8 cellular contexts compared by ENCODE assay signal in genomic region chr13:74061939-74062595, GRCh38.
DNase-seq lines count a peak whose midpoint lies in the region; ATAC-seq and TF ChIP-seq lines count a peak whose summit lies in the region.

No MANE protein-coding gene starts in this region.

- H2BK5ac ChIP-seq in mesendoderm (ENCODE audit: low read length) = no peak overlapping the region

- no peak overlapping the region for H4K8ac ChIP-seq in mesendoderm (ENCODE audit: low read depth, low read length)

- H3K9me3 ChIP-seq in effector memory CD4-positive, alpha-beta T cell (ENCODE audit: control insufficient read depth, low read length) = no peaks in the 10 kb centered on the region
- no peaks in the 10 kb centered on the region for H3K9me3 ChIP-seq in prostate gland

- no peak overlapping the region for H3K56ac ChIP-seq in mesendoderm (ENCODE audit: low read length)

- peaks cover 4% of the 10 kb centered on the region for H3K36me3 Mint-ChIP-seq in IgD-negative memory B cell

- H3K4me3 Mint-ChIP-seq in IgD-negative memory B cell = peak overlapping the region; percentile 67 to 91 (median 78)

- TF ChIP-seq CTCF in prostate gland (IDR thresholded peaks at IDR 0.05) = no peak

- no peak overlapping the region for H2AK5ac ChIP-seq in mesendoderm (ENCODE audit: low read length)

- peak overlapping the region; percentile 18 to 92 (median 34) for H3K27ac Mint-ChIP-seq in IgD-negative memory B cell

- no peak overlapping the region for H2BK15ac ChIP-seq in mesendoderm (replicated peaks; ENCODE audit: low read depth)

- H3K4me3 ChIP-seq in GM08714 (ENCODE audit: low read length) (peak overlapping the region; percentile 41), skeletal muscle cell (ENCODE audit: low read depth, low read length) (no peak overlapping the region), prostate gland (no peak overlapping the region), mesendoderm (ENCODE audit: low read length) (no peak overlapping the region)
- H3K4me3 ChIP-seq in effector memory CD4-positive, alpha-beta T cell (ENCODE audit: insufficient read depth, low read depth, low read length, poor library complexity, severe bottlenecking) = no peak overlapping the region

- peaks cover 2% of the 10 kb centered on the region for H3K79me1 ChIP-seq in mesendoderm (ENCODE audit: low read length)

- H3K4me1 ChIP-seq in effector memory CD4-positive, alpha-beta T cell (ENCODE audit: control insufficient read depth, insufficient read depth, low read length, poor library complexity, severe bottlenecking) = peaks cover 34% of the 10 kb centered on the region
- H3K4me1 ChIP-seq in prostate gland (replicated peaks) (no peaks in the 10 kb centered on the region), mesendoderm (ENCODE audit: control insufficient read depth, low read depth, low read length) (no peaks in the 10 kb centered on the region)

- H3K9ac ChIP-seq in mesendoderm (ENCODE audit: low read length) = no peak overlapping the region

- H3K27ac ChIP-seq in effector memory CD4-positive, alpha-beta T cell (ENCODE audit: insufficient read depth, low read length, poor library complexity, severe bottlenecking) = peak overlapping the region; percentile 53
- H3K27ac ChIP-seq in prostate gland (peak overlapping the region in 1 of 2 donors; percentile 34), mesendoderm (ENCODE audit: low read depth, low read length) (no peak overlapping the region)

- peak; percentile 80 for ATAC-seq in GM21423 (IDR thresholded peaks at IDR 0.05; ENCODE audit: unreplicated experiment)

- H4K5ac ChIP-seq in mesendoderm (ENCODE audit: low read length) = no peak overlapping the region

- no peaks in the 10 kb centered on the region for H3K27me3 ChIP-seq in effector memory CD4-positive, alpha-beta T cell (replicated peaks; ENCODE audit: control insufficient read depth, insufficient read depth, low read length, poor library complexity, severe bottlenecking)
- no peaks in the 10 kb centered on the region for H3K27me3 ChIP-seq in prostate gland (replicated peaks; ENCODE audit: insufficient read depth)
- no peaks in the 10 kb centered on the region for H3K27me3 ChIP-seq in mesendoderm (ENCODE audit: insufficient read depth, low read length, poor library complexity)

- H3K4me2 ChIP-seq in mesendoderm (ENCODE audit: low read length) = no peak overlapping the region

- H3K4me1 Mint-ChIP-seq in IgD-negative memory B cell = peaks cover 59 to 77% (median 70%) of the 10 kb centered on the region in 3 donors

- H3K79me2 ChIP-seq in mesendoderm (ENCODE audit: control insufficient read depth, insufficient read depth, low read length) = no peaks in the 10 kb centered on the region

- H3K9me3 Mint-ChIP-seq in IgD-negative memory B cell = no peaks in the 10 kb centered on the region

- TF ChIP-seq POLR2A in prostate gland (IDR thresholded peaks at IDR 0.05) = no peak

- no peaks in the 10 kb centered on the region for H3K36me3 ChIP-seq in effector memory CD4-positive, alpha-beta T cell (ENCODE audit: control insufficient read depth, insufficient read depth, low read length)
- H3K36me3 ChIP-seq in prostate gland (no peaks in the 10 kb centered on the region), mesendoderm (ENCODE audit: control insufficient read depth, insufficient read depth, low read length) (no peaks in the 10 kb centered on the region)

- 28% methylated on average over 3 of the region's 3 CpGs for WGBS in prostate gland
- no CpG with 5 or more reads among the region's 3 CpGs for WGBS in mesendoderm (ENCODE audit: extremely low coverage, insufficient coverage, low lambda C conversion rate)

- intact Hi-C loops in prostate gland (cut with DNase I) = loop anchor here (5.0 kb wide), 1 partner anchor 70 kb away; the partner anchor contains the start of gene KLF12

- H2BK120ac ChIP-seq in mesendoderm (ENCODE audit: low read depth, low read length) = no peak overlapping the region

- no peak for DNase-seq in effector memory CD4-positive, alpha-beta T cell
- DNase-seq in skeletal muscle cell (ENCODE audit: low read depth) (peak; percentile 56), prostate gland (ENCODE audit: low spot score) (no peak), mesendoderm (no peak)
- no peak for DNase-seq in effector CD4-positive, alpha-beta T cell

- H3K4ac ChIP-seq in mesendoderm (ENCODE audit: low read depth, low read length) = no peak overlapping the region

- H3K27me3 Mint-ChIP-seq in IgD-negative memory B cell = no peaks in the 10 kb centered on the region

- no peak overlapping the region for H3K23ac ChIP-seq in mesendoderm (ENCODE audit: low read length)

- H3K18ac ChIP-seq in mesendoderm (ENCODE audit: low read length) = no peak overlapping the region
